1 cellular context compared by ENCODE assay signal in the genomic region with DNA sequence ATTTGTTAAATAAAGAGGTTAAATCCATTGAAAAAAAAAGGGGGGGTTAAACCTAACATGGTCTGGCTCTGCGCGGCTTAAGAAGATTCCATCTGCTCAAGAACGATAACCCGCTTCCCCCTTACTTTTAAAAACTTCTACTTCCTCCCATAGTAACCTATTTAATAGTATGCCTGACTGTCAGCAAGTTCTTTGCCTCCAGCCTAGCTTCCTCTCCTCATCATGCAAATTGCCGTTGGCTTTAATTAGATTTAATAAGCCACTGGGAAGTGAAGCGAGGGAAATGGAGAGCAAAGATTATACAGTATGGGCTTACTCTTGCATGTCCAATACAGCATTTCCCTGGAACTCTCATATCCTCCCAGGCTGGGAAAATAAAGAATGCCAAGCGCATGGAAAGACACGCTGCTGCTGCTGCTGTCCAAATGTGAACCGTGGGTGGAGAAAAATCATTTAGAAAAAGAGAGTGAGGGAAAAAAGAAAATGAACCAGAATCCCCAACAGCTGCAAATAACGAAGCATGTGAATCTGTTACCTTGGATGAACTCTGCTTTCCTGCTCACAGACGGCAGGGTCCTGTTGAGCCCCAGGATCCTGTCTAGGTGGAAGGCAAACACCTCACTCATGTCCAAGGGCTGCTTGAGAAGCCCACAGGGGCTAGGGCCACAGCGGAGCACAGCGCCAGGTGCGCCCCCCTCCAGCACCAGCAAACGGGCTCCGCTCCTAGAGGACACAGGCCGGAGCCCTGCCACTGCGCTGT.
TF ChIP-seq lines count a peak whose summit lies in the region.

No MANE protein-coding gene starts in this region.

TF ChIP-seq in HepG2, 621 proteins besides CTCF, POLR2A, EP300 and RAD21 (continued from another document):
- TF ChIP-seq, protein P1, sequence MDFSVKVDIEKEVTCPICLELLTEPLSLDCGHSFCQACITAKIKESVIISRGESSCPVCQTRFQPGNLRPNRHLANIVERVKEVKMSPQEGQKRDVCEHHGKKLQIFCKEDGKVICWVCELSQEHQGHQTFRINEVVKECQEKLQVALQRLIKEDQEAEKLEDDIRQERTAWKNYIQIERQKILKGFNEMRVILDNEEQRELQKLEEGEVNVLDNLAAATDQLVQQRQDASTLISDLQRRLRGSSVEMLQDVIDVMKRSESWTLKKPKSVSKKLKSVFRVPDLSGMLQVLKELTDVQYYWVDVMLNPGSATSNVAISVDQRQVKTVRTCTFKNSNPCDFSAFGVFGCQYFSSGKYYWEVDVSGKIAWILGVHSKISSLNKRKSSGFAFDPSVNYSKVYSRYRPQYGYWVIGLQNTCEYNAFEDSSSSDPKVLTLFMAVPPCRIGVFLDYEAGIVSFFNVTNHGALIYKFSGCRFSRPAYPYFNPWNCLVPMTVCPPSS (IDR thresholded peaks at IDR 0.05): no peak
- TF ChIP-seq MBNL3 (CRISPR knock-in tag; conservative IDR thresholded peaks at IDR 0.05): no peak
- TF ChIP-seq KDM2A (CRISPR knock-in tag; IDR thresholded peaks at IDR 0.05; ENCODE audit: borderline replicate concordance, low read depth): no peak
- peak; percentile 13; the same call in 1 of the 2 replicates for TF ChIP-seq RFXAP (CRISPR knock-in tag; IDR thresholded peaks at IDR 0.05; ENCODE audit: borderline replicate concordance)
- TF ChIP-seq, protein P2, sequence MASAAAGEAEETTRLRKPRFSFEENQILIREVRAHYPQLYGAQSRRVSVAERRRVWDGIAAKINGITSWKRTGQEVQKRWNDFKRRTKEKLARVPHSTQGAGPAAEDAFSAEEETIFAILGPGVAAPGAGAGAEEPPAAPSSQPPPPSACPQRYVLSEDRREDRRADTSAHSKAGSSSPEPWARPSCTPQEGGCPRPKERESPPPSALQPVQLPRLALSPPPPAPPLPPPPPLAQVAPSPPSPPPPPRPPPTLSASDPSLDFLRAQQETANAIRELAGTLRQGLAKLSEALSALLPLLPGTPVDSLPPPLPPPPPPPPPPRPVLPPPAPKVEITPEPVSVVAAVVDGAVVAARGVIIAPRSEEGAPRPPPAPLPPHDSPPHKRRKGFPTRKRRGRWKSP (CRISPR knock-in tag; IDR thresholded peaks at IDR 0.05): 0 out of 2 replicates have a peak, but pooled peaks have one; percentile 7
- TF ChIP-seq SALL2 (CRISPR knock-in tag; IDR thresholded peaks at IDR 0.05): peak; percentile 53; the same call in 1 of the 2 replicates
- TF ChIP-seq KAT2B (IDR thresholded peaks at IDR 0.05; ENCODE audit: borderline replicate concordance, low read depth, low read length): no peak
- TF ChIP-seq MXD4 (CRISPR knock-in tag; IDR thresholded peaks at IDR 0.05): 0 out of 2 replicates have a peak, but pooled peaks have one; percentile 29
- TF ChIP-seq, protein P3, sequence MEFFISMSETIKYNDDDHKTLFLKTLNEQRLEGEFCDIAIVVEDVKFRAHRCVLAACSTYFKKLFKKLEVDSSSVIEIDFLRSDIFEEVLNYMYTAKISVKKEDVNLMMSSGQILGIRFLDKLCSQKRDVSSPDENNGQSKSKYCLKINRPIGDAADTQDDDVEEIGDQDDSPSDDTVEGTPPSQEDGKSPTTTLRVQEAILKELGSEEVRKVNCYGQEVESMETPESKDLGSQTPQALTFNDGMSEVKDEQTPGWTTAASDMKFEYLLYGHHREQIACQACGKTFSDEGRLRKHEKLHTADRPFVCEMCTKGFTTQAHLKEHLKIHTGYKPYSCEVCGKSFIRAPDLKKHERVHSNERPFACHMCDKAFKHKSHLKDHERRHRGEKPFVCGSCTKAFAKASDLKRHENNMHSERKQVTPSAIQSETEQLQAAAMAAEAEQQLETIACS (CRISPR knock-in tag; IDR thresholded peaks at IDR 0.05): no peak
- peak; percentile 61; the same call in 1 of the 2 replicates for TF ChIP-seq ZBTB38 (CRISPR knock-in tag; IDR thresholded peaks at IDR 0.05)
- no peak for TF ChIP-seq ZNF296 (CRISPR knock-in tag; conservative IDR thresholded peaks at IDR 0.05)
- no peak for TF ChIP-seq TEAD3 (CRISPR knock-in tag; optimal IDR thresholded peaks at IDR 0.05; ENCODE audit: borderline replicate concordance)
- TF ChIP-seq, protein P4, sequence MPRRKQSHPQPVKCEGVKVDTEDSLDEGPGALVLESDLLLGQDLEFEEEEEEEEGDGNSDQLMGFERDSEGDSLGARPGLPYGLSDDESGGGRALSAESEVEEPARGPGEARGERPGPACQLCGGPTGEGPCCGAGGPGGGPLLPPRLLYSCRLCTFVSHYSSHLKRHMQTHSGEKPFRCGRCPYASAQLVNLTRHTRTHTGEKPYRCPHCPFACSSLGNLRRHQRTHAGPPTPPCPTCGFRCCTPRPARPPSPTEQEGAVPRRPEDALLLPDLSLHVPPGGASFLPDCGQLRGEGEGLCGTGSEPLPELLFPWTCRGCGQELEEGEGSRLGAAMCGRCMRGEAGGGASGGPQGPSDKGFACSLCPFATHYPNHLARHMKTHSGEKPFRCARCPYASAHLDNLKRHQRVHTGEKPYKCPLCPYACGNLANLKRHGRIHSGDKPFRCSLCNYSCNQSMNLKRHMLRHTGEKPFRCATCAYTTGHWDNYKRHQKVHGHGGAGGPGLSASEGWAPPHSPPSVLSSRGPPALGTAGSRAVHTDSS (CRISPR knock-in tag; conservative IDR thresholded peaks at IDR 0.05): no peak
- no peak for TF ChIP-seq ZNF451 (CRISPR knock-in tag; IDR thresholded peaks at IDR 0.05)
- TF ChIP-seq TGIF2 (CRISPR knock-in tag; IDR thresholded peaks at IDR 0.05): 0 out of 2 replicates have a peak, but pooled peaks have one; percentile 15
- TF ChIP-seq ZNF251 (CRISPR knock-in tag; IDR thresholded peaks at IDR 0.05): no peak
- TF ChIP-seq, protein P5, sequence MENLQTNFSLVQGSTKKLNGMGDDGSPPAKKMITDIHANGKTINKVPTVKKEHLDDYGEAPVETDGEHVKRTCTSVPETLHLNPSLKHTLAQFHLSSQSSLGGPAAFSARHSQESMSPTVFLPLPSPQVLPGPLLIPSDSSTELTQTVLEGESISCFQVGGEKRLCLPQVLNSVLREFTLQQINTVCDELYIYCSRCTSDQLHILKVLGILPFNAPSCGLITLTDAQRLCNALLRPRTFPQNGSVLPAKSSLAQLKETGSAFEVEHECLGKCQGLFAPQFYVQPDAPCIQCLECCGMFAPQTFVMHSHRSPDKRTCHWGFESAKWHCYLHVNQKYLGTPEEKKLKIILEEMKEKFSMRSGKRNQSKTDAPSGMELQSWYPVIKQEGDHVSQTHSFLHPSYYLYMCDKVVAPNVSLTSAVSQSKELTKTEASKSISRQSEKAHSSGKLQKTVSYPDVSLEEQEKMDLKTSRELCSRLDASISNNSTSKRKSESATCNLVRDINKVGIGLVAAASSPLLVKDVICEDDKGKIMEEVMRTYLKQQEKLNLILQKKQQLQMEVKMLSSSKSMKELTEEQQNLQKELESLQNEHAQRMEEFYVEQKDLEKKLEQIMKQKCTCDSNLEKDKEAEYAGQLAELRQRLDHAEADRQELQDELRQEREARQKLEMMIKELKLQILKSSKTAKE (CRISPR knock-in tag; IDR thresholded peaks at IDR 0.05; ENCODE audit: borderline replicate concordance): no peak
- no peak for TF ChIP-seq ZMAT3 (CRISPR knock-in tag; conservative IDR thresholded peaks at IDR 0.05)
- TF ChIP-seq, protein P6, sequence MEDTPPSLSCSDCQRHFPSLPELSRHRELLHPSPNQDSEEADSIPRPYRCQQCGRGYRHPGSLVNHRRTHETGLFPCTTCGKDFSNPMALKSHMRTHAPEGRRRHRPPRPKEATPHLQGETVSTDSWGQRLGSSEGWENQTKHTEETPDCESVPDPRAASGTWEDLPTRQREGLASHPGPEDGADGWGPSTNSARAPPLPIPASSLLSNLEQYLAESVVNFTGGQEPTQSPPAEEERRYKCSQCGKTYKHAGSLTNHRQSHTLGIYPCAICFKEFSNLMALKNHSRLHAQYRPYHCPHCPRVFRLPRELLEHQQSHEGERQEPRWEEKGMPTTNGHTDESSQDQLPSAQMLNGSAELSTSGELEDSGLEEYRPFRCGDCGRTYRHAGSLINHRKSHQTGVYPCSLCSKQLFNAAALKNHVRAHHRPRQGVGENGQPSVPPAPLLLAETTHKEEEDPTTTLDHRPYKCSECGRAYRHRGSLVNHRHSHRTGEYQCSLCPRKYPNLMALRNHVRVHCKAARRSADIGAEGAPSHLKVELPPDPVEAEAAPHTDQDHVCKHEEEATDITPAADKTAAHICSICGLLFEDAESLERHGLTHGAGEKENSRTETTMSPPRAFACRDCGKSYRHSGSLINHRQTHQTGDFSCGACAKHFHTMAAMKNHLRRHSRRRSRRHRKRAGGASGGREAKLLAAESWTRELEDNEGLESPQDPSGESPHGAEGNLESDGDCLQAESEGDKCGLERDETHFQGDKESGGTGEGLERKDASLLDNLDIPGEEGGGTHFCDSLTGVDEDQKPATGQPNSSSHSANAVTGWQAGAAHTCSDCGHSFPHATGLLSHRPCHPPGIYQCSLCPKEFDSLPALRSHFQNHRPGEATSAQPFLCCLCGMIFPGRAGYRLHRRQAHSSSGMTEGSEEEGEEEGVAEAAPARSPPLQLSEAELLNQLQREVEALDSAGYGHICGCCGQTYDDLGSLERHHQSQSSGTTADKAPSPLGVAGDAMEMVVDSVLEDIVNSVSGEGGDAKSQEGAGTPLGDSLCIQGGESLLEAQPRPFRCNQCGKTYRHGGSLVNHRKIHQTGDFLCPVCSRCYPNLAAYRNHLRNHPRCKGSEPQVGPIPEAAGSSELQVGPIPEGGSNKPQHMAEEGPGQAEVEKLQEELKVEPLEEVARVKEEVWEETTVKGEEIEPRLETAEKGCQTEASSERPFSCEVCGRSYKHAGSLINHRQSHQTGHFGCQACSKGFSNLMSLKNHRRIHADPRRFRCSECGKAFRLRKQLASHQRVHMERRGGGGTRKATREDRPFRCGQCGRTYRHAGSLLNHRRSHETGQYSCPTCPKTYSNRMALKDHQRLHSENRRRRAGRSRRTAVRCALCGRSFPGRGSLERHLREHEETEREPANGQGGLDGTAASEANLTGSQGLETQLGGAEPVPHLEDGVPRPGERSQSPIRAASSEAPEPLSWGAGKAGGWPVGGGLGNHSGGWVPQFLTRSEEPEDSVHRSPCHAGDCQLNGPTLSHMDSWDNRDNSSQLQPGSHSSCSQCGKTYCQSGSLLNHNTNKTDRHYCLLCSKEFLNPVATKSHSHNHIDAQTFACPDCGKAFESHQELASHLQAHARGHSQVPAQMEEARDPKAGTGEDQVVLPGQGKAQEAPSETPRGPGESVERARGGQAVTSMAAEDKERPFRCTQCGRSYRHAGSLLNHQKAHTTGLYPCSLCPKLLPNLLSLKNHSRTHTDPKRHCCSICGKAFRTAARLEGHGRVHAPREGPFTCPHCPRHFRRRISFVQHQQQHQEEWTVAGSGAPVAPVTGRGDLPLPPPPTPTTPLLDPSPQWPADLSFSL (CRISPR knock-in tag; IDR thresholded peaks at IDR 0.05): no peak
- TF ChIP-seq HDAC1 (CRISPR knock-in tag; IDR thresholded peaks at IDR 0.05): no peak
- TF ChIP-seq, protein P7, sequence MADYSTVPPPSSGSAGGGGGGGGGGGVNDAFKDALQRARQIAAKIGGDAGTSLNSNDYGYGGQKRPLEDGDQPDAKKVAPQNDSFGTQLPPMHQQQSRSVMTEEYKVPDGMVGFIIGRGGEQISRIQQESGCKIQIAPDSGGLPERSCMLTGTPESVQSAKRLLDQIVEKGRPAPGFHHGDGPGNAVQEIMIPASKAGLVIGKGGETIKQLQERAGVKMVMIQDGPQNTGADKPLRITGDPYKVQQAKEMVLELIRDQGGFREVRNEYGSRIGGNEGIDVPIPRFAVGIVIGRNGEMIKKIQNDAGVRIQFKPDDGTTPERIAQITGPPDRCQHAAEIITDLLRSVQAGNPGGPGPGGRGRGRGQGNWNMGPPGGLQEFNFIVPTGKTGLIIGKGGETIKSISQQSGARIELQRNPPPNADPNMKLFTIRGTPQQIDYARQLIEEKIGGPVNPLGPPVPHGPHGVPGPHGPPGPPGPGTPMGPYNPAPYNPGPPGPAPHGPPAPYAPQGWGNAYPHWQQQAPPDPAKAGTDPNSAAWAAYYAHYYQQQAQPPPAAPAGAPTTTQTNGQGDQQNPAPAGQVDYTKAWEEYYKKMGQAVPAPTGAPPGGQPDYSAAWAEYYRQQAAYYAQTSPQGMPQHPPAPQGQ (CRISPR knock-in tag; IDR thresholded peaks at IDR 0.05; ENCODE audit: borderline replicate concordance): no peak
- TF ChIP-seq, protein P8, sequence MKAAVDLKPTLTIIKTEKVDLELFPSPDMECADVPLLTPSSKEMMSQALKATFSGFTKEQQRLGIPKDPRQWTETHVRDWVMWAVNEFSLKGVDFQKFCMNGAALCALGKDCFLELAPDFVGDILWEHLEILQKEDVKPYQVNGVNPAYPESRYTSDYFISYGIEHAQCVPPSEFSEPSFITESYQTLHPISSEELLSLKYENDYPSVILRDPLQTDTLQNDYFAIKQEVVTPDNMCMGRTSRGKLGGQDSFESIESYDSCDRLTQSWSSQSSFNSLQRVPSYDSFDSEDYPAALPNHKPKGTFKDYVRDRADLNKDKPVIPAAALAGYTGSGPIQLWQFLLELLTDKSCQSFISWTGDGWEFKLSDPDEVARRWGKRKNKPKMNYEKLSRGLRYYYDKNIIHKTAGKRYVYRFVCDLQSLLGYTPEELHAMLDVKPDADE (CRISPR knock-in tag; IDR thresholded peaks at IDR 0.05): 0 out of 2 replicates have a peak, but pooled peaks have one; percentile 30
- TF ChIP-seq BRD4 (CRISPR knock-in tag; IDR thresholded peaks at IDR 0.05): 0 out of 2 replicates have a peak, but pooled peaks have one; percentile 81
- TF ChIP-seq RXRB (CRISPR knock-in tag; IDR thresholded peaks at IDR 0.05; ENCODE audit: borderline replicate concordance): peak; percentile 68; the same call in 1 of the 2 replicates
- TF ChIP-seq ZNF850 (CRISPR knock-in tag; conservative IDR thresholded peaks at IDR 0.05): no peak
- TF ChIP-seq, protein P9, sequence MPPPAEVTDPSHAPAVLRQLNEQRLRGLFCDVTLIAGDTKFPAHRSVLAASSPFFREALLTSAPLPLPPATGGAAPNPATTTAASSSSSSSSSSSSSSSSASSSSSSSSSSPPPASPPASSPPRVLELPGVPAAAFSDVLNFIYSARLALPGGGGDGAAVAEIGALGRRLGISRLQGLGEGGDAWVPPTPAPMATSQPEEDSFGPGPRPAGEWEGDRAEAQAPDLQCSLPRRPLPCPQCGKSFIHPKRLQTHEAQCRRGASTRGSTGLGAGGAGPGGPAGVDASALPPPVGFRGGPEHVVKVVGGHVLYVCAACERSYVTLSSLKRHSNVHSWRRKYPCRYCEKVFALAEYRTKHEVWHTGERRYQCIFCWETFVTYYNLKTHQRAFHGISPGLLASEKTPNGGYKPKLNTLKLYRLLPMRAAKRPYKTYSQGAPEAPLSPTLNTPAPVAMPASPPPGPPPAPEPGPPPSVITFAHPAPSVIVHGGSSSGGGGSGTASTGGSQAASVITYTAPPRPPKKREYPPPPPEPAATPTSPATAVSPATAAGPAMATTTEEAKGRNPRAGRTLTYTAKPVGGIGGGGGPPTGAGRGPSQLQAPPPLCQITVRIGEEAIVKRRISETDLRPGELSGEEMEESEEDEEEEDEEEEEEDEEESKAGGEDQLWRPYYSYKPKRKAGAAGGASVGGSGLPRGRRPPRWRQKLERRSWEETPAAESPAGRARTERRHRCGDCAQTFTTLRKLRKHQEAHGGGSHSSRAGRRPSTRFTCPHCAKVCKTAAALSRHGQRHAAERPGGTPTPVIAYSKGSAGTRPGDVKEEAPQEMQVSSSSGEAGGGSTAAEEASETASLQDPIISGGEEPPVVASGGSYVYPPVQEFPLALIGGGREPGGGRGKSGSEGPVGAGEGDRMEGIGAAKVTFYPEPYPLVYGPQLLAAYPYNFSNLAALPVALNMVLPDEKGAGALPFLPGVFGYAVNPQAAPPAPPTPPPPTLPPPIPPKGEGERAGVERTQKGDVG (CRISPR knock-in tag; IDR thresholded peaks at IDR 0.05; ENCODE audit: borderline replicate concordance): no peak
- 0 out of 2 replicates have a peak, but pooled peaks have one; percentile 33 for TF ChIP-seq RFXANK (CRISPR knock-in tag; IDR thresholded peaks at IDR 0.05)
- TF ChIP-seq ZNF678 (CRISPR knock-in tag; IDR thresholded peaks at IDR 0.05): no peak
